7 cellular contexts compared by ENCODE assay signal in the genomic region with DNA sequence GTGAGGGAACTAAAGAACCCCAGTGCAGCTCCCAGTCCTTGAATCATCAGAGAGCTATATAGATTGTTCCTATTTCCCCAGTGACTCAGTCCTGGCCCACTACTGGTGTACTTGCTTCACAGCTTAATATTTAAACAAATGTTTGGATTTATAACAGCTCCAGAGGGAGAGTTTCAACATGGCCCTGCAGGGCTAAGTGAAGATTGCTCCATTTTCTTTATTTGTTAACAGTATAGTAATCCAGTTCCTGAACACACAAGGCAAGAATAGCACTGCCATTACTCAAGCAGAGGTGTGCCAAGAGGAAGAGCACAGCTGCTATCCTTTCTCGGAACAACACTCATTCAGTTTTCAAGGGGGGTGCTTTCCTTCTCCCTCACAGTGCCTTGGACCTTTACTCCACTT. TPM values are rescaled to one million over a fixed set of nuclear protein-coding genes. Genes with fewer than 3 reads are reported as not detected.
DNase-seq lines count a peak whose midpoint lies in the region; ATAC-seq and TF ChIP-seq lines count a peak whose summit lies in the region.

No MANE protein-coding gene starts in this region.

- ATAC-seq in heart right ventricle: peak in 4 of 8 donors; percentile 5 to 74 (median 32)
- no peak for ATAC-seq in GM19035 (IDR thresholded peaks at IDR 0.05; ENCODE audit: unreplicated experiment)
- no peak for ATAC-seq in GM21723 (IDR thresholded peaks at IDR 0.05; ENCODE audit: unreplicated experiment)

- H3K36me3 ChIP-seq in heart right ventricle (no peaks in the 10 kb centered on the region), stomach smooth muscle (ENCODE audit: control insufficient read depth in 2 of 2, insufficient read depth in 2 of 2, low read length in 2 of 2) (no peaks in the 10 kb centered on the region)

- peak overlapping the region in 1 of 2 donors; percentile 31 for H3K9ac ChIP-seq in stomach smooth muscle (ENCODE audit: low read length in 2 of 2)

- H3K27me3 ChIP-seq in heart right ventricle: no peaks in the 10 kb centered on the region
- no peaks in the 10 kb centered on the region for H3K27me3 ChIP-seq in stomach smooth muscle (ENCODE audit: control insufficient read depth in 1 of 2, insufficient read depth in 2 of 2, low read length in 2 of 2)

- peaks cover 0 to 98% (median 55%) of the 10 kb centered on the region in 9 donors for H3K4me1 ChIP-seq in heart right ventricle
- H3K4me1 ChIP-seq in stomach smooth muscle (ENCODE audit: control insufficient read depth, insufficient read depth, low read length): peaks cover 36% of the 10 kb centered on the region

- H3K27ac ChIP-seq in heart right ventricle (peak overlapping the region in 6 of 10 donors; percentile 1 to 95 (median 30)), stomach smooth muscle (ENCODE audit: low read length) (peak overlapping the region; percentile 47)

- H3K4me3 ChIP-seq in heart right ventricle (no peak overlapping the region), stomach smooth muscle (ENCODE audit: low read length in 2 of 2) (peak overlapping the region in 1 of 2 donors; percentile 40)

- DNase-seq in HPDE6-E6E7 (ENCODE audit: extremely low spot score) (peak; percentile 84), T1000 (lab: John Stamatoyannopoulos, UW) (peak; percentile 3), heart right ventricle (no peak), NCI-H510A treated with DMSO at 0.1 percent for 48 hours (lab: John Stamatoyannopoulos, UW) (no peak)

- H3K9me3 ChIP-seq in heart right ventricle (no peaks in the 10 kb centered on the region), stomach smooth muscle (ENCODE audit: control insufficient read depth in 2 of 2, low read length in 2 of 2) (no peaks in the 10 kb centered on the region)

- WGBS in heart right ventricle, 2 donors: 16 to 50% methylated on average over 1 of the region's 1 CpG

- intact Hi-C loops in heart right ventricle (cut with DNase I): no loop called here

- TF ChIP-seq CTCF in heart right ventricle (IDR thresholded peaks at IDR 0.05): no peak

RNA-seq across cellular contexts. Expression of a gene that starts 6.5 kb away (rescaled TPM):
- 10 to 100 TPM; 13.9 to 41.8 (median 17.5) TPM for total RNA-seq in heart right ventricle
- 10 to 100 TPM; 10.3 to 12.7 TPM for polyA plus RNA-seq in heart right ventricle

RNA-seq across cellular contexts. Expression of a gene that starts 54.2 kb away (rescaled TPM):
- total RNA-seq in heart right ventricle: 10 to 100 TPM; 24.8 to 33.9 (median 28.5) TPM
- polyA plus RNA-seq in heart right ventricle: 10 to 100 TPM in 1 of 2 donors, 1 to 10 TPM in 1; 8.6 to 11.0 TPM

Comparison
In these comparisons a context has a peak if more than half of its experiments do, and no peak if none do; other contexts are left out.
1. DNase-seq: peak in HPDE6-E6E7 (single experiment) and T1000 (single experiment); none in heart right ventricle (0 of 2) and NCI-H510A treated with DMSO at 0.1 percent for 48 hours (single experiment).